ENCODE assay signal across 20 cellular contexts in the genomic region with DNA sequence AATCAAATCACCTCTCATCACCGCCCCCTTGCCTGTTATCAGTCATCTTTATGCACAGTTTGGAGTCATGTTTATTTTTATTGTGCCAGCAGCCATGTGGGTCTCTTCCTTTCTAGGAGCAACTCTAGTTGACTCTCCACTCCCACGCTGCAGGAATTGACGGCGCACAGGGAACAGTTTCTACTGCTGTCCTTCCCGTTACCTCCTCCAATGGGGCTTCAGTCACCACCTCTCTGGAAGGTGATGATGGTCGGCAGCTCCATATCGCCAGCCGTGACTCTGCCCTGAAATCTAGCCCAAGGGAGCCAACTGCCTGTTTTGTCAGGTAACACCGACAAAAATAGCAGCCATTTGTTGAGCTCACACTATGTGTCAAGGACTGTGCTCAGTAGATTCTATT. TPM values are rescaled to one million over a fixed set of nuclear protein-coding genes. Genes with fewer than 3 reads are reported as not detected.
DNase-seq lines count a peak whose midpoint lies in the region; ATAC-seq and TF ChIP-seq lines count a peak whose summit lies in the region.
"Had no signal": no experiment of that assay in that cellular context is flagged by ENCODE, and none has a peak within 500 bp of the region (broad histone marks: within the 10 kb centered on the region; RNA-seq: fewer than 3 reads in every experiment).

No MANE protein-coding gene starts in this region.

- H3K9me3 ChIP-seq in breast epithelium (no peaks in the 10 kb centered on the region), heart right ventricle (no peaks in the 10 kb centered on the region)

- no peaks in the 10 kb centered on the region for H3K36me3 ChIP-seq in breast epithelium
- H3K36me3 ChIP-seq in heart right ventricle: no peaks in the 10 kb centered on the region

- intact Hi-C loops in MCF 10A (cut with micrococcal nuclease) (no loop called here), breast epithelium (cut with DNase I; ENCODE audit: low total_unique reads) (no loop called here), heart right ventricle (cut with DNase I) (loop anchor here in 1 of 10 donors (2.0 kb wide), 1 partner anchor 14 kb away; no protein-coding TSS in a partner anchor)

- H3K27ac Mint-ChIP-seq in MCF 10A (ENCODE audit: low read depth, unreplicated experiment): peak overlapping the region; percentile 29
- H3K27ac Mint-ChIP-seq: CD14-positive monocyte; CD8-positive, alpha-beta T cell had no signal

- no peak for TF ChIP-seq POLR2A in breast epithelium (IDR thresholded peaks at IDR 0.05)

- POLR2A ChIA-PET in MCF 10A (lab: Yijun Ruan, JAX): no interaction called here

- H3K9me3 Mint-ChIP-seq in MCF 10A (ENCODE audit: unreplicated experiment): no peaks in the 10 kb centered on the region
- H3K9me3 Mint-ChIP-seq: CD8-positive, alpha-beta T cell had no signal

- H3K4me1 Mint-ChIP-seq in MCF 10A (ENCODE audit: insufficient read depth, unreplicated experiment): no peaks in the 10 kb centered on the region

- BruUV-seq in MCF 10A (replicated peaks; lab: Mats Ljungman, UMichigan): no TSS peak

- H3K4me3 ChIP-seq in breast epithelium (no peak overlapping the region), heart right ventricle (no peak overlapping the region)

- TF ChIP-seq CTCF in MCF 10A (IDR thresholded peaks at IDR 0.05; ENCODE audit: unreplicated experiment) (no peak), breast epithelium (IDR thresholded peaks at IDR 0.05) (no peak), VCaP (conservative IDR thresholded peaks at IDR 0.05) (no peak), heart right ventricle (IDR thresholded peaks at IDR 0.05) (no peak)

- H3K27me3 Mint-ChIP-seq in MCF 10A (ENCODE audit: insufficient read depth, unreplicated experiment): no peaks in the 10 kb centered on the region

- no peak overlapping the region for H3K27ac ChIP-seq in breast epithelium
- H3K27ac ChIP-seq in VCaP: peak overlapping the region; percentile 27; the same call in 1 of the 2 replicates
- peak overlapping the region in 7 of 10 donors; percentile 3 to 69 (median 57) for H3K27ac ChIP-seq in heart right ventricle
- H3K27ac ChIP-seq: 22Rv1 had no signal

- no peak overlapping the region for H3K4me3 Mint-ChIP-seq in MCF 10A (ENCODE audit: unreplicated experiment)
- H3K4me3 Mint-ChIP-seq: CD14-positive monocyte; CD8-positive, alpha-beta T cell had no signal

- ATAC-seq in heart right ventricle (peak; percentile 20 to 79 (median 54)), HG02571 (IDR thresholded peaks at IDR 0.05; ENCODE audit: unreplicated experiment) (no peak)
- ATAC-seq: CD8-positive, alpha-beta T cell had no signal

- CTCF ChIA-PET in MCF 10A (lab: Yijun Ruan, JAX): interaction anchor here (0.8 to 1.6 kb wide), 2 partner anchors 18 to 149 kb away, joined by 3 to 9 read pairs; no protein-coding TSS in a partner anchor

- H3K27me3 ChIP-seq in breast epithelium (no peaks in the 10 kb centered on the region), heart right ventricle (no peaks in the 10 kb centered on the region)

- DNase-seq in MCF 10A (ENCODE audit: unreplicated experiment): no peak
- DNase-seq in breast epithelium (ENCODE audit: low spot score in 2 of 2): no peak
- peak; percentile 40 to 47 for DNase-seq in heart right ventricle
- DNase-seq in kidney glomerular epithelial cell (lab: John Stamatoyannopoulos, UW): peak; percentile 13
- DNase-seq in G401 (ENCODE audit: low spot score): no peak
- DNase-seq in NCI-H526 (lab: John Stamatoyannopoulos, UW): no peak
- DNase-seq: CD8-positive, alpha-beta T cell; COR-L47; DMS153; DMS79 treated with DMSO at 0.1 percent for 48 hours; EL; GDM1; HCEC 1CT had no signal

- H3K4me1 ChIP-seq in breast epithelium (no peaks in the 10 kb centered on the region), heart right ventricle (peaks cover 0 to 41% (median 20%) of the 10 kb centered on the region in 9 donors)

- in situ Hi-C loops in G401 (cut with HindIII; ENCODE audit: low sequenced_read_pairs): no loop called here

- H3K36me3 Mint-ChIP-seq in MCF 10A (ENCODE audit: insufficient read depth, unreplicated experiment): peaks cover 6% of the 10 kb centered on the region
- H3K36me3 Mint-ChIP-seq: CD14-positive monocyte; CD8-positive, alpha-beta T cell had no signal

- 23 to 33% methylated on average over 9 of the region's 9 CpGs for WGBS in heart right ventricle, 2 donors

RNA-seq across cellular contexts. Expression of gene FAM107A, which starts 35.6 kb away (rescaled TPM):
- total RNA-seq in MCF 10A (2022): not detected in 2 replicates
- total RNA-seq in breast epithelium: 10 to 100 TPM; 17.7 to 64.5 (median 31.9) TPM
- 100 to 1,000 TPM in 1 of 10 donors, 10 to 100 TPM in 9; 18.3 to 149 (median 54.3) TPM for total RNA-seq in heart right ventricle
- 10 to 100 TPM; 47.7 to 63.4 TPM for polyA plus RNA-seq in heart right ventricle
- total RNA-seq in G401 (2014; rRNA removed; shearing (Covaris generic)): not detected in 2 replicates
- total RNA-seq: A673; CD8-positive, alpha-beta T cell; H4 had no signal
- polyA plus RNA-seq: CD14-positive monocyte had no signal

RNA-seq across cellular contexts. Expression of gene FAM3D, which starts 53.7 kb away (rescaled TPM):
- total RNA-seq in MCF 10A (2022): not detected in 2 replicates
- total RNA-seq in breast epithelium: 10 to 100 TPM in 1 of 3 donors, 1 to 10 TPM in 1, not detected in 1; 4.3 to 17.6 TPM
- total RNA-seq in heart right ventricle: not detected
- polyA plus RNA-seq in heart right ventricle: under 1 TPM; 0.07 to 0.37 TPM
- not detected in 2 replicates for total RNA-seq in G401 (2014; rRNA removed; shearing (Covaris generic))
- total RNA-seq: A673; CD8-positive, alpha-beta T cell had no signal
- polyA plus RNA-seq: BJ had no signal

Comparison
In these comparisons a context has a peak if more than half of its experiments do, and no peak if none do; other contexts are left out.
1. RNA of gene FAM107A, which starts 35.6 kb away (total RNA-seq): 18.3 to 149 TPM in heart right ventricle and 17.7 to 64.5 TPM in breast epithelium; not detected in MCF 10A and not detected in G401; every median in the first group is over 10 times any median in the second.
2. DNase-seq: peak in heart right ventricle (2 of 2) and kidney glomerular epithelial cell (single experiment); none in MCF 10A (single experiment), breast epithelium (0 of 2), G401 (single experiment) and NCI-H526 (0 of 2).
3. H3K27ac ChIP-seq: peak in VCaP (single experiment) and heart right ventricle (7 of 10); none in breast epithelium (0 of 2).